ENCODE assay signal across 15 cellular contexts in genomic region chr11:2581931-2582435, GRCh38.
A peak's percentile ranks its signal among the peaks of the same experiment; 100 is the strongest.
DNase-seq lines count a peak whose midpoint lies in the region; ATAC-seq and TF ChIP-seq lines count a peak whose summit lies in the region.
"Had no signal": no experiment of that assay in that cellular context is flagged by ENCODE, and none has a peak within 500 bp of the region (broad histone marks: within the 10 kb centered on the region; RNA-seq: fewer than 3 reads in every experiment).

No MANE protein-coding gene starts in this region.

- H3K9me3 ChIP-seq in BE2C, result no peaks in the 10 kb centered on the region
- H3K9me3 ChIP-seq in DND-41 (ENCODE audit: insufficient read depth, low read length, severe bottlenecking), result no peaks in the 10 kb centered on the region
- H3K9me3 ChIP-seq: HAP-1 had no signal

- intact Hi-C loops in head of caudate nucleus (cut with DNase I), result no loop called here

- H2AFZ ChIP-seq in DND-41 (ENCODE audit: low read depth, low read length), result no peak overlapping the region

- H3K4me2 ChIP-seq in DND-41 (ENCODE audit: insufficient read depth, low read length), result no peak overlapping the region

- no peaks in the 10 kb centered on the region for H3K27me3 Mint-ChIP-seq in osteocyte (ENCODE audit: unreplicated experiment)

- DNase-seq in BE2C, result peak; percentile 1
- peak; percentile 1 for DNase-seq in DND-41
- peak in 27 of 42 donors; percentile 0 to 42 (median 6) for DNase-seq in head of caudate nucleus
- peak; percentile 83 for DNase-seq in osteocyte (ENCODE audit: extremely low spot score, unreplicated experiment)
- no peak for DNase-seq in NCI-H2171 treated with DMSO at 0.1 percent for 48 hours (lab: John Stamatoyannopoulos, UW)
- DNase-seq: anterior cingulate cortex, dermis blood vessel endothelial cell, DMS79, NCI-H1092, NCI-H2227 treated with DMSO at 0.1 percent for 48 hours had no signal

- H3K27ac ChIP-seq in DND-41 (ENCODE audit: low read length), result no peak overlapping the region
- H3K27ac ChIP-seq: SK-N-MC, skin epidermis had no signal

- no peak for ATAC-seq in DND-41 (ENCODE audit: insufficient read depth, low read depth)
- no peak for ATAC-seq in HG02798 (IDR thresholded peaks at IDR 0.05; ENCODE audit: poor library complexity, unreplicated experiment)
- no peak for ATAC-seq in GM21529 (IDR thresholded peaks at IDR 0.05; ENCODE audit: unreplicated experiment)

- H3K27ac Mint-ChIP-seq in osteocyte (ENCODE audit: unreplicated experiment), result no peak overlapping the region

- H3K4me3 ChIP-seq in BE2C (ENCODE audit: low read depth, low read length) (no peak overlapping the region), DND-41 (ENCODE audit: low read depth in 1 of 2, low read length in 2 of 2) (no peak overlapping the region)
- H3K4me3 ChIP-seq: HAP-1, SK-N-MC, skin epidermis had no signal

- no peaks in the 10 kb centered on the region for H3K79me2 ChIP-seq in DND-41 (ENCODE audit: insufficient read depth, low read length)

- H4K20me1 ChIP-seq in DND-41 (ENCODE audit: insufficient read depth, low read length), result peaks cover 5% of the 10 kb centered on the region; the same call in 1 of the 2 replicates

- no peaks in the 10 kb centered on the region for H3K4me1 ChIP-seq in BE2C
- no peaks in the 10 kb centered on the region for H3K4me1 ChIP-seq in DND-41 (ENCODE audit: insufficient read depth, low read length)
- H3K4me1 ChIP-seq: HAP-1 had no signal

- no peaks in the 10 kb centered on the region for H3K27me3 ChIP-seq in BE2C
- no peaks in the 10 kb centered on the region for H3K27me3 ChIP-seq in DND-41 (ENCODE audit: insufficient read depth, low read length, poor library complexity)

- peaks cover 9% of the 10 kb centered on the region for H3K4me1 Mint-ChIP-seq in osteocyte (ENCODE audit: unreplicated experiment)

- no peak overlapping the region for H3K4me3 Mint-ChIP-seq in osteocyte (ENCODE audit: unreplicated experiment)

- H3K9ac ChIP-seq in DND-41 (ENCODE audit: low read depth, low read length), result no peak overlapping the region

- no peak for TF ChIP-seq CTCF in BE2C (IDR thresholded peaks at IDR 0.05; ENCODE audit: low read depth, low read length)
- TF ChIP-seq CTCF in DND-41 (IDR thresholded peaks at IDR 0.05; ENCODE audit: borderline replicate concordance, extremely low read depth, low read length, poor library complexity, severe bottlenecking), result no peak
- TF ChIP-seq CTCF in osteocyte (IDR thresholded peaks at IDR 0.05), result no peak

- no peaks in the 10 kb centered on the region for H3K36me3 ChIP-seq in BE2C
- no peaks in the 10 kb centered on the region for H3K36me3 ChIP-seq in DND-41 (ENCODE audit: insufficient read depth, low read length)
- H3K36me3 ChIP-seq: HAP-1 had no signal

- no peaks in the 10 kb centered on the region for H3K36me3 Mint-ChIP-seq in osteocyte (ENCODE audit: unreplicated experiment)

- no peaks in the 10 kb centered on the region for H3K9me3 Mint-ChIP-seq in osteocyte (ENCODE audit: unreplicated experiment)
